Comparison of ENCODE assay signal across 27 cellular contexts in the genomic region with DNA sequence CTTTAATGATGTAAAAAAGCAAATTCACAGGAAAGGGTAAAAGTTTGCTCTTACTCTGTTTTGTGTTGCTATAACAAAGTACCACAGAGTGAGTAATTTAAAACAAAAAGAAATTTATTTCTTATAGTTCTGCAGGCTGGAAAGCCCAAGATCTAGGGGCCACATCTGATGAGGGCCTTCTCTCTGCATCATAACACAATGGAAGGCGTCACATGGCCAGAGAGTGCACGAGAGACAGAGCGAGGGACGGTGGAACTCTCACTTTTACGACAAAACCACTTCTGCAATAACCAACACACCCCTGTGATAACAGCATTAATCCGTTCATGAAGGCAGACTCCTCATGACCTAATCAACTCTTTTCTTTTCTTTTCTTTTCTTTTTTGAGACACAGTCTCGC. TPM values are rescaled to one million over a fixed set of nuclear protein-coding genes. Genes with fewer than 3 reads are reported as not detected.
A peak's percentile ranks its signal among the peaks of the same experiment; 100 is the strongest.
DNase-seq lines count a peak whose midpoint lies in the region; ATAC-seq, FAIRE-seq and TF ChIP-seq lines count a peak whose summit lies in the region.
"Had no signal": no experiment of that assay in that cellular context is flagged by ENCODE, and none has a peak within 500 bp of the region (broad histone marks: within the 10 kb centered on the region; RNA-seq: fewer than 3 reads in every experiment).

No MANE protein-coding gene starts in this region.

- peaks cover 23% of the 10 kb centered on the region for H3K36me3 ChIP-seq in CD8-positive, alpha-beta T cell (ENCODE audit: insufficient read depth, low read length)
- H3K36me3 ChIP-seq in kidney (ENCODE audit: control insufficient read depth in 1 of 2, insufficient read depth in 2 of 2, low read length in 2 of 2) = no peaks in the 10 kb centered on the region
- H3K36me3 ChIP-seq: ovary, Peyer's patch, upper lobe of right lung had no signal

- H3K4me1 ChIP-seq in CD8-positive, alpha-beta T cell (ENCODE audit: insufficient read depth, low read length) = peaks cover 68% of the 10 kb centered on the region
- peaks cover 0 to 2% of the 10 kb centered on the region in 2 donors for H3K4me1 ChIP-seq in kidney (ENCODE audit: control insufficient read depth in 1 of 2, insufficient read depth in 1 of 2, low read depth in 1 of 2, low read length in 2 of 2)

- no peaks in the 10 kb centered on the region for H3K27me3 ChIP-seq in CD8-positive, alpha-beta T cell (ENCODE audit: insufficient read depth, low read length)
- H3K27me3 ChIP-seq: ovary, Peyer's patch had no signal

- H3K9me3 Mint-ChIP-seq in activated CD4-positive, alpha-beta T cell treated with anti-CD3 and anti-CD28 coated beads, Interleukin-2, amount 10 ng/mL, durations not matched to agents 7 days and 5 days = no peaks in the 10 kb centered on the region
- no peaks in the 10 kb centered on the region for H3K9me3 Mint-ChIP-seq in CD8-positive, alpha-beta T cell
- no peaks in the 10 kb centered on the region for H3K9me3 Mint-ChIP-seq in activated T-helper 1 cell treated with anti-CD3 and anti-CD28 coated beads, Interleukin-12 subunit alpha, Interleukin-12 subunit beta, Interleukin-2, Interleukin-4 antibody, amounts not matched to agents 30 ng/mL and 10 ng/mL and 1 ng/mL, durations not matched to agents 14 hours and 24 hours and 36 hours
- H3K9me3 Mint-ChIP-seq: effector memory CD8-positive, alpha-beta T cell; stimulated activated memory B cell treated with anti-CD40 and anti-IgM and Interleukin-4, amounts not matched to agents 10 μg/mL and 1 μg/mL and 100 μg/mL, for 72 hours had no signal

- no peak overlapping the region for H3K4me3 Mint-ChIP-seq in activated CD4-positive, alpha-beta T cell treated with anti-CD3 and anti-CD28 coated beads, Interleukin-2, amount 10 ng/mL, durations not matched to agents 7 days and 5 days
- peak overlapping the region; percentile 47 for H3K4me3 Mint-ChIP-seq in CD8-positive, alpha-beta T cell
- peak overlapping the region; percentile 57 for H3K4me3 Mint-ChIP-seq in activated T-helper 1 cell treated with anti-CD3 and anti-CD28 coated beads, Interleukin-12 subunit alpha, Interleukin-12 subunit beta, Interleukin-2, Interleukin-4 antibody, amounts not matched to agents 30 ng/mL and 10 ng/mL and 1 ng/mL, durations not matched to agents 14 hours and 24 hours and 36 hours
- H3K4me3 Mint-ChIP-seq: stimulated activated memory B cell treated with anti-CD40 and anti-IgM and Interleukin-4, amounts not matched to agents 10 μg/mL and 1 μg/mL and 100 μg/mL, for 72 hours had no signal

- DNase-seq in activated CD4-positive, alpha-beta T cell treated with anti-CD3 and anti-CD28 coated beads, Interleukin-2, amount 10 ng/mL, durations not matched to agents 7 days and 5 days = no peak
- DNase-seq in activated CD4-positive, alpha-beta T cell treated with anti-CD3 and anti-CD28 coated beads for 4 hours = no peak
- DNase-seq in CD8-positive, alpha-beta T cell = peak in 1 of 7 experiments; percentile 18
- DNase-seq in activated T-helper 1 cell treated with anti-CD3 and anti-CD28 coated beads, Interleukin-12 subunit alpha, Interleukin-12 subunit beta, Interleukin-2, Interleukin-4 antibody, amounts not matched to agents 30 ng/mL and 10 ng/mL and 1 ng/mL, durations not matched to agents 14 hours and 24 hours and 36 hours (ENCODE audit: low spot score) = no peak
- peak; percentile 7 for DNase-seq in kidney
- no peak for DNase-seq in HK-2 (ENCODE audit: unreplicated experiment)
- DNase-seq in NCI-H446 treated with DMSO at 0.1 percent for 48 hours (lab: John Stamatoyannopoulos, UW) = no peak
- DNase-seq: activated CD4-positive, alpha-beta T cell treated with anti-CD3 and anti-CD28 coated beads, Interleukin-2, amount 50 U/mL, for 4 hours; cortex of kidney; effector memory CD8-positive, alpha-beta T cell; hippocampal formation; NCI-H1417; NCI-H774; ovary; Peyer's patch; SHP77; T-helper 9 cell; upper lobe of right lung had no signal

- H3K4me1 Mint-ChIP-seq in activated CD4-positive, alpha-beta T cell treated with anti-CD3 and anti-CD28 coated beads, Interleukin-2, amount 10 ng/mL, durations not matched to agents 7 days and 5 days = peaks cover 83% of the 10 kb centered on the region
- peaks cover 81% of the 10 kb centered on the region for H3K4me1 Mint-ChIP-seq in CD8-positive, alpha-beta T cell (ENCODE audit: low read depth)
- H3K4me1 Mint-ChIP-seq in activated T-helper 1 cell treated with anti-CD3 and anti-CD28 coated beads, Interleukin-12 subunit alpha, Interleukin-12 subunit beta, Interleukin-2, Interleukin-4 antibody, amounts not matched to agents 30 ng/mL and 10 ng/mL and 1 ng/mL, durations not matched to agents 14 hours and 24 hours and 36 hours (ENCODE audit: low read depth) = peaks cover 83% of the 10 kb centered on the region

- no peak overlapping the region for H3K27ac ChIP-seq in CD8-positive, alpha-beta T cell (ENCODE audit: low read depth, low read length)
- no peak overlapping the region for H3K27ac ChIP-seq in kidney (ENCODE audit: low read depth in 2 of 2, low read length in 2 of 2)
- H3K27ac ChIP-seq: A549, ovary, Peyer's patch, upper lobe of right lung, VCaP had no signal

- no peak for FAIRE-seq in kidney (lab: Jason Lieb, UNC)
- FAIRE-seq: A549, astrocyte had no signal

- no peak overlapping the region for H3K9ac ChIP-seq in kidney (ENCODE audit: low read length in 2 of 2)

- H3K4me3 ChIP-seq in CD8-positive, alpha-beta T cell (ENCODE audit: low read depth, low read length) = no peak overlapping the region
- H3K4me3 ChIP-seq in kidney (ENCODE audit: low read length in 2 of 2) = no peak overlapping the region
- H3K4me3 ChIP-seq: A549, lung, ovary, Peyer's patch, upper lobe of right lung had no signal

- CTCF ChIA-PET in activated CD4-positive, alpha-beta T cell treated with anti-CD3 and anti-CD28 coated beads, Interleukin-2, amount 10 ng/mL, durations not matched to agents 7 days and 5 days (lab: Charles Lee) = interaction anchor here (2.1 kb wide), 1 partner anchor 14 kb away, joined by 5 read pairs; no protein-coding TSS in a partner anchor
- CTCF ChIA-PET in CD8-positive, alpha-beta T cell (lab: Charles Lee) = no interaction called here

- H3K9me3 ChIP-seq in CD8-positive, alpha-beta T cell (ENCODE audit: low read length) = no peaks in the 10 kb centered on the region
- no peaks in the 10 kb centered on the region for H3K9me3 ChIP-seq in kidney (ENCODE audit: control insufficient read depth in 1 of 2, low read length in 2 of 2)
- H3K9me3 ChIP-seq: A549, ovary, Peyer's patch, upper lobe of right lung had no signal

- POLR2A ChIA-PET in activated CD4-positive, alpha-beta T cell treated with anti-CD3 and anti-CD28 coated beads, Interleukin-2, amount 10 ng/mL, durations not matched to agents 7 days and 5 days (lab: Charles Lee) = no interaction called here
- POLR2A ChIA-PET in CD8-positive, alpha-beta T cell (lab: Charles Lee) = no interaction called here

- peaks cover 67% of the 10 kb centered on the region for H3K36me3 Mint-ChIP-seq in activated CD4-positive, alpha-beta T cell treated with anti-CD3 and anti-CD28 coated beads, Interleukin-2, amount 10 ng/mL, durations not matched to agents 7 days and 5 days (ENCODE audit: low read depth)
- H3K36me3 Mint-ChIP-seq in CD8-positive, alpha-beta T cell = peaks cover 71% of the 10 kb centered on the region
- H3K36me3 Mint-ChIP-seq in activated T-helper 1 cell treated with anti-CD3 and anti-CD28 coated beads, Interleukin-12 subunit alpha, Interleukin-12 subunit beta, Interleukin-2, Interleukin-4 antibody, amounts not matched to agents 30 ng/mL and 10 ng/mL and 1 ng/mL, durations not matched to agents 14 hours and 24 hours and 36 hours (ENCODE audit: low read depth) = peaks cover 50% of the 10 kb centered on the region

- peak; percentile 13 for ATAC-seq in CD8-positive, alpha-beta T cell
- no peak for ATAC-seq in GM18858 (IDR thresholded peaks at IDR 0.05; ENCODE audit: unreplicated experiment)
- ATAC-seq: A549; effector memory CD8-positive, alpha-beta T cell; HCT116; stimulated activated memory B cell treated with anti-CD40 and anti-IgM and Interleukin-4, amounts not matched to agents 10 μg/mL and 1 μg/mL and 100 μg/mL, for 72 hours; upper lobe of right lung had no signal

- H3K27me3 Mint-ChIP-seq in activated CD4-positive, alpha-beta T cell treated with anti-CD3 and anti-CD28 coated beads, Interleukin-2, amount 10 ng/mL, durations not matched to agents 7 days and 5 days = no peaks in the 10 kb centered on the region
- H3K27me3 Mint-ChIP-seq in CD8-positive, alpha-beta T cell (ENCODE audit: low read depth) = no peaks in the 10 kb centered on the region
- no peaks in the 10 kb centered on the region for H3K27me3 Mint-ChIP-seq in activated T-helper 1 cell treated with anti-CD3 and anti-CD28 coated beads, Interleukin-12 subunit alpha, Interleukin-12 subunit beta, Interleukin-2, Interleukin-4 antibody, amounts not matched to agents 30 ng/mL and 10 ng/mL and 1 ng/mL, durations not matched to agents 14 hours and 24 hours and 36 hours (ENCODE audit: insufficient read depth)
- H3K27me3 Mint-ChIP-seq: effector memory CD8-positive, alpha-beta T cell had no signal

- H3K27ac Mint-ChIP-seq in activated CD4-positive, alpha-beta T cell treated with anti-CD3 and anti-CD28 coated beads, Interleukin-2, amount 10 ng/mL, durations not matched to agents 7 days and 5 days = peak overlapping the region; percentile 90
- peak overlapping the region; percentile 76 for H3K27ac Mint-ChIP-seq in CD8-positive, alpha-beta T cell
- H3K27ac Mint-ChIP-seq in activated T-helper 1 cell treated with anti-CD3 and anti-CD28 coated beads, Interleukin-12 subunit alpha, Interleukin-12 subunit beta, Interleukin-2, Interleukin-4 antibody, amounts not matched to agents 30 ng/mL and 10 ng/mL and 1 ng/mL, durations not matched to agents 14 hours and 24 hours and 36 hours = peak overlapping the region; percentile 73
- H3K27ac Mint-ChIP-seq: stimulated activated memory B cell treated with anti-CD40 and anti-IgM and Interleukin-4, amounts not matched to agents 10 μg/mL and 1 μg/mL and 100 μg/mL, for 72 hours had no signal

- intact Hi-C loops in CD8-positive, alpha-beta T cell (cut with DNase I, micrococcal nuclease) = no loop called here
- intact Hi-C loops in activated T-helper 1 cell treated with anti-CD3 and anti-CD28 coated beads, Interleukin-12 subunit alpha, Interleukin-12 subunit beta, Interleukin-2, Interleukin-4 antibody, amounts not matched to agents 30 ng/mL and 10 ng/mL and 1 ng/mL, durations not matched to agents 14 hours and 24 hours and 36 hours (cut with micrococcal nuclease) = no loop called here
- intact Hi-C loops in kidney (cut with DNase I) = no loop called here

- TF ChIP-seq CTCF in CD8-positive, alpha-beta T cell (IDR thresholded peaks at IDR 0.05) = no peak
- TF ChIP-seq CTCF in kidney (IDR thresholded peaks at IDR 0.05; ENCODE audit: borderline replicate concordance, extremely low read depth, insufficient read depth) = no peak

RNA-seq across cellular contexts. Expression of a gene that starts 31.1 kb away (rescaled TPM):
- total RNA-seq in activated CD4-positive, alpha-beta T cell treated with anti-CD3 and anti-CD28 coated beads, Interleukin-2, amount 10 ng/mL, durations not matched to agents 7 days and 5 days = 100 to 1,000 TPM; 368 to 402 TPM
- 100 to 1,000 TPM; 765 to 793 TPM for total RNA-seq in CD8-positive, alpha-beta T cell
- total RNA-seq in activated T-helper 1 cell treated with anti-CD3 and anti-CD28 coated beads, Interleukin-12 subunit alpha, Interleukin-12 subunit beta, Interleukin-2, Interleukin-4 antibody, amounts not matched to agents 30 ng/mL and 10 ng/mL and 1 ng/mL, durations not matched to agents 14 hours and 24 hours and 36 hours = 411 and 416 TPM in 2 replicates
- total RNA-seq in kidney = 6.7 TPM
- 0.24 TPM for polyA plus RNA-seq in kidney (ENCODE audit: insufficient read depth, low read depth, low replicate concordance)
- total RNA-seq: renal cortical epithelial cell had no signal
- polyA plus RNA-seq: neural cell had no signal

RNA-seq across cellular contexts. Expression of a gene that starts 50.6 kb away (rescaled TPM):
- 1 to 10 TPM; 4.0 to 4.2 TPM for total RNA-seq in activated CD4-positive, alpha-beta T cell treated with anti-CD3 and anti-CD28 coated beads, Interleukin-2, amount 10 ng/mL, durations not matched to agents 7 days and 5 days
- total RNA-seq in CD8-positive, alpha-beta T cell = 1 to 10 TPM; 6.3 to 9.0 TPM
- total RNA-seq in activated T-helper 1 cell treated with anti-CD3 and anti-CD28 coated beads, Interleukin-12 subunit alpha, Interleukin-12 subunit beta, Interleukin-2, Interleukin-4 antibody, amounts not matched to agents 30 ng/mL and 10 ng/mL and 1 ng/mL, durations not matched to agents 14 hours and 24 hours and 36 hours = 1.7 and 2.0 TPM in 2 replicates
- total RNA-seq in kidney = 27.0 TPM
- polyA plus RNA-seq in kidney (ENCODE audit: insufficient read depth, low read depth, low replicate concordance) = 26.6 TPM
- polyA plus RNA-seq: A549, neural cell had no signal

Comparison
In these comparisons a context has a peak if more than half of its experiments do, and no peak if none do; other contexts are left out.
1. RNA of a gene that starts 31.1 kb away (total RNA-seq): 765 to 793 TPM in CD8-positive, alpha-beta T cell, 411 to 416 TPM in activated T-helper 1 cell treated with anti-CD3 and anti-CD28 coated beads, Interleukin-12 subunit alpha, Interleukin-12 subunit beta, Interleukin-2, Interleukin-4 antibody, amounts not matched to agents 30 ng/mL and 10 ng/mL and 1 ng/mL, durations not matched to agents 14 hours and 24 hours and 36 hours and 368 to 402 TPM in activated CD4-positive, alpha-beta T cell treated with anti-CD3 and anti-CD28 coated beads, Interleukin-2, amount 10 ng/mL, durations not matched to agents 7 days and 5 days; 6.7 TPM in kidney (single experiment); every median in the first group is over 10 times any median in the second.
2. Peak in every context shown above with its lines, with median percentiles within 50 percentile points of each other: H3K27ac Mint-ChIP-seq.